ENCODE assay signal across 8 cellular contexts in genomic region chr16:69326172-69326873, GRCh38. TPM values are rescaled to one million over a fixed set of nuclear protein-coding genes. Genes with fewer than 3 reads are reported as not detected.
DNase-seq lines count a peak whose midpoint lies in the region; ATAC-seq, FAIRE-seq and TF ChIP-seq lines count a peak whose summit lies in the region.
"Had no signal": no experiment of that assay in that cellular context is flagged by ENCODE, and none has a peak within 500 bp of the region (broad histone marks: within the 10 kb centered on the region; RNA-seq: fewer than 3 reads in every experiment).

No MANE protein-coding gene starts in this region.

- no peak overlapping the region for H3K4me3 Mint-ChIP-seq in activated CD4-positive, alpha-beta memory T cell treated with anti-CD3 and anti-CD28 coated beads, Interleukin-2, amount 10 ng/mL, durations not matched to agents 7 days and 5 days

- ATAC-seq in upper lobe of right lung: no peak

- peaks cover 65% of the 10 kb centered on the region for H3K36me3 Mint-ChIP-seq in activated CD4-positive, alpha-beta memory T cell treated with anti-CD3 and anti-CD28 coated beads, Interleukin-2, amount 10 ng/mL, durations not matched to agents 7 days and 5 days (ENCODE audit: low read depth)

- TF ChIP-seq POLR2A in GM19099 (IDR thresholded peaks at IDR 0.05; ENCODE audit: extremely low read depth, insufficient read length, low read depth) (peak; percentile 25), GM12892 (IDR thresholded peaks at IDR 0.05; ENCODE audit: low read depth, low read length) (no peak)

- H3K27ac Mint-ChIP-seq in activated CD4-positive, alpha-beta memory T cell treated with anti-CD3 and anti-CD28 coated beads, Interleukin-2, amount 10 ng/mL, durations not matched to agents 7 days and 5 days: peak overlapping the region; percentile 40

- FAIRE-seq in GM12892 (lab: Jason Lieb, UNC): no peak

- H3K9me3 Mint-ChIP-seq in activated CD4-positive, alpha-beta memory T cell treated with anti-CD3 and anti-CD28 coated beads, Interleukin-2, amount 10 ng/mL, durations not matched to agents 7 days and 5 days: no peaks in the 10 kb centered on the region

- peaks cover 37% of the 10 kb centered on the region for H3K4me1 Mint-ChIP-seq in activated CD4-positive, alpha-beta memory T cell treated with anti-CD3 and anti-CD28 coated beads, Interleukin-2, amount 10 ng/mL, durations not matched to agents 7 days and 5 days

- H3K4me1 ChIP-seq in mucosa of rectum (ENCODE audit: control insufficient read depth in 2 of 2, insufficient read depth in 2 of 2, low read length in 2 of 2) (peaks cover 27 to 44% of the 10 kb centered on the region in 2 donors), upper lobe of right lung (peaks cover 33% of the 10 kb centered on the region)

- CTCF ChIA-PET in activated CD4-positive, alpha-beta memory T cell treated with anti-CD3 and anti-CD28 coated beads, Interleukin-2, amount 10 ng/mL, durations not matched to agents 7 days and 5 days (lab: Charles Lee): interaction anchor here (1.2 to 1.7 kb wide), 3 partner anchors 13 to 176 kb away, joined by 5 to 9 read pairs (median 6); partner anchors contain the start of gene COG8

- H3K27me3 ChIP-seq in mucosa of rectum (ENCODE audit: control insufficient read depth in 2 of 2, insufficient read depth in 2 of 2, low read length in 2 of 2) (no peaks in the 10 kb centered on the region), upper lobe of right lung (no peaks in the 10 kb centered on the region)

- POLR2A ChIA-PET in activated CD4-positive, alpha-beta memory T cell treated with anti-CD3 and anti-CD28 coated beads, Interleukin-2, amount 10 ng/mL, durations not matched to agents 7 days and 5 days (lab: Charles Lee): interaction anchor here (0.7 to 9.7 kb wide), 5 partner anchors 8 to 140 kb away, joined by 3 to 151 read pairs (median 6); partner anchors contain the start of genes COG8, NIP7 and SNTB2

- no peak for TF ChIP-seq CTCF in upper lobe of right lung (IDR thresholded peaks at IDR 0.05)

- H3K9me3 ChIP-seq in mucosa of rectum (ENCODE audit: control insufficient read depth in 2 of 2, low read length in 2 of 2) (no peaks in the 10 kb centered on the region), upper lobe of right lung (no peaks in the 10 kb centered on the region)

- H3K27me3 Mint-ChIP-seq in activated CD4-positive, alpha-beta memory T cell treated with anti-CD3 and anti-CD28 coated beads, Interleukin-2, amount 10 ng/mL, durations not matched to agents 7 days and 5 days: no peaks in the 10 kb centered on the region

- intact Hi-C loops in upper lobe of right lung (cut with DNase I): no loop called here

- H3K4me3 ChIP-seq in mucosa of rectum (ENCODE audit: low read length in 2 of 2) (peak overlapping the region in 1 of 2 donors; percentile 10), upper lobe of right lung (no peak overlapping the region)

- H3K27ac ChIP-seq in mucosa of rectum (ENCODE audit: low read depth in 2 of 2, low read length in 2 of 2) (peak overlapping the region; percentile 15 to 49), upper lobe of right lung (no peak overlapping the region)

- H3K9ac ChIP-seq in mucosa of rectum (ENCODE audit: low read depth in 1 of 2, low read length in 2 of 2): no peak overlapping the region

- DNase-seq in activated CD4-positive, alpha-beta memory T cell treated with anti-CD3 and anti-CD28 coated beads, Interleukin-2, amount 10 ng/mL, durations not matched to agents 7 days and 5 days: no peak
- DNase-seq in GM12892 (ENCODE audit: insufficient read length) (no peak), upper lobe of right lung (no peak), NCI-H748 (lab: John Stamatoyannopoulos, UW; ENCODE audit: unreplicated experiment) (no peak)
- DNase-seq: effector memory CD4-positive, alpha-beta T cell; NCI-H82 had no signal

- H3K36me3 ChIP-seq in mucosa of rectum (ENCODE audit: control insufficient read depth in 2 of 2, insufficient read depth in 2 of 2, low read length in 2 of 2) (peaks cover 30 to 39% of the 10 kb centered on the region in 2 donors), upper lobe of right lung (peaks cover 69% of the 10 kb centered on the region)

RNA-seq across cellular contexts. Expression of gene PDF, which starts 4.1 kb away (rescaled TPM):
- total RNA-seq in activated CD4-positive, alpha-beta memory T cell treated with anti-CD3 and anti-CD28 coated beads, Interleukin-2, amount 10 ng/mL, durations not matched to agents 7 days and 5 days: 1 to 10 TPM; 8.8 to 9.7 TPM
- polyA plus RNA-seq in GM12892 (2012; ENCODE audit: missing spikeins): 1.0 TPM
- 8.8 TPM for total RNA-seq in upper lobe of right lung

RNA-seq across cellular contexts. Expression of gene COG8, which starts 13.0 kb away (rescaled TPM):
- 10 to 100 TPM; 30.6 to 30.7 TPM for total RNA-seq in activated CD4-positive, alpha-beta memory T cell treated with anti-CD3 and anti-CD28 coated beads, Interleukin-2, amount 10 ng/mL, durations not matched to agents 7 days and 5 days
- polyA plus RNA-seq in GM12892 (2012; ENCODE audit: missing spikeins): 9.9 TPM
- 32.3 TPM for total RNA-seq in upper lobe of right lung

RNA-seq across cellular contexts. Expression of gene NIP7, which starts 13.2 kb away (rescaled TPM):
- 10 to 100 TPM; 36.0 to 36.7 TPM for total RNA-seq in activated CD4-positive, alpha-beta memory T cell treated with anti-CD3 and anti-CD28 coated beads, Interleukin-2, amount 10 ng/mL, durations not matched to agents 7 days and 5 days
- polyA plus RNA-seq in GM12892 (2012; ENCODE audit: missing spikeins): 32.7 TPM
- total RNA-seq in upper lobe of right lung: 20.8 TPM

RNA-seq across cellular contexts. Expression of gene VPS4A, which starts 15.2 kb away (rescaled TPM):
- 10 to 100 TPM; 32.3 to 34.9 TPM for total RNA-seq in activated CD4-positive, alpha-beta memory T cell treated with anti-CD3 and anti-CD28 coated beads, Interleukin-2, amount 10 ng/mL, durations not matched to agents 7 days and 5 days
- polyA plus RNA-seq in GM12892 (2012; ENCODE audit: missing spikeins): 22.5 TPM
- 28.9 TPM for total RNA-seq in upper lobe of right lung

RNA-seq across cellular contexts. Expression of gene TMED6, which starts 25.3 kb away (rescaled TPM):
- 1 to 10 TPM; 1.3 to 1.8 TPM for total RNA-seq in activated CD4-positive, alpha-beta memory T cell treated with anti-CD3 and anti-CD28 coated beads, Interleukin-2, amount 10 ng/mL, durations not matched to agents 7 days and 5 days
- polyA plus RNA-seq in GM12892 (2012; ENCODE audit: missing spikeins): 2.1 TPM
- 0.69 TPM for total RNA-seq in upper lobe of right lung
